21 cellular contexts compared by ENCODE assay signal in genomic region chr17:78991906-78992532, GRCh38. TPM values are rescaled to one million over a fixed set of nuclear protein-coding genes. Genes with fewer than 3 reads are reported as not detected.
A peak's percentile ranks its signal among the peaks of the same experiment; 100 is the strongest.
DNase-seq lines count a peak whose midpoint lies in the region; ATAC-seq and TF ChIP-seq lines count a peak whose summit lies in the region.
"Had no signal": no experiment of that assay in that cellular context is flagged by ENCODE, and none has a peak within 500 bp of the region (broad histone marks: within the 10 kb centered on the region; RNA-seq: fewer than 3 reads in every experiment).

No MANE protein-coding gene starts in this region.

- H3K9me3 ChIP-seq in spleen, result no peaks in the 10 kb centered on the region
- no peaks in the 10 kb centered on the region for H3K9me3 ChIP-seq in T-helper 17 cell (ENCODE audit: control insufficient read depth, low read length, poor library complexity, severe bottlenecking)
- H3K9me3 ChIP-seq in WERI-Rb-1 (ENCODE audit: severe bottlenecking), result no peaks in the 10 kb centered on the region
- H3K9me3 ChIP-seq: SJCRH30 had no signal

- no peak overlapping the region for H3K27ac Mint-ChIP-seq in T-helper 17 cell
- H3K27ac Mint-ChIP-seq: activated naive CD8-positive, alpha-beta T cell; activated T-helper 1 cell treated with anti-CD3 and anti-CD28 coated beads, Interleukin-12 subunit alpha, Interleukin-12 subunit beta, Interleukin-2, Interleukin-4 antibody, amounts not matched to agents 30 ng/mL and 10 ng/mL and 1 ng/mL, durations not matched to agents 14 hours and 24 hours and 36 hours had no signal

- no peak for TF ChIP-seq POLR2A in spleen (IDR thresholded peaks at IDR 0.05)

- 77 to 89% (median 83%) methylated on average over 21 to 22 of the region's 22 CpGs for WGBS in spleen, 5 donors

- ATAC-seq in left colon (no peak), T-helper 17 cell (no peak), GM21717 (IDR thresholded peaks at IDR 0.05; ENCODE audit: unreplicated experiment) (no peak)
- ATAC-seq: natural killer cell had no signal

- H3K4me1 Mint-ChIP-seq in T-helper 17 cell, result peaks cover 7% of the 10 kb centered on the region

- no peaks in the 10 kb centered on the region for H3K27me3 Mint-ChIP-seq in T-helper 17 cell
- H3K27me3 Mint-ChIP-seq: activated naive CD8-positive, alpha-beta T cell had no signal

- H3K27me3 ChIP-seq in spleen (replicated peaks in 1 of 7), result no peaks in the 10 kb centered on the region
- H3K27me3 ChIP-seq in WERI-Rb-1 (ENCODE audit: insufficient read depth, low read depth, severe bottlenecking), result no peaks in the 10 kb centered on the region
- H3K27me3 ChIP-seq: SJCRH30 had no signal

- H3K36me3 ChIP-seq in spleen (peaks cover 2 to 81% (median 68%) of the 10 kb centered on the region in 6 donors), WERI-Rb-1 (peaks cover 64% of the 10 kb centered on the region)

- TF ChIP-seq CTCF in GM20000 (IDR thresholded peaks at IDR 0.05; ENCODE audit: extremely low read depth, missing control alignments), result no peak
- no peak for TF ChIP-seq CTCF in spleen (IDR thresholded peaks at IDR 0.05 in 8 of 11, conservative IDR thresholded peaks at IDR 0.05 in 3 of 11)
- TF ChIP-seq CTCF in WERI-Rb-1 (IDR thresholded peaks at IDR 0.05; ENCODE audit: low read depth, low read length), result no peak

- H3K4me1 ChIP-seq in spleen, result peaks cover 10 to 86% (median 60%) of the 10 kb centered on the region in 6 donors

- H3K27ac ChIP-seq in spleen (peak overlapping the region in 7 of 8 donors; percentile 44 to 88 (median 81)), WERI-Rb-1 (no peak overlapping the region)
- H3K27ac ChIP-seq: SJCRH30 had no signal

- H3K4me3 ChIP-seq in spleen (no peak overlapping the region), WERI-Rb-1 (ENCODE audit: low read depth, low read length) (no peak overlapping the region)
- H3K4me3 ChIP-seq: SJCRH30 had no signal

- intact Hi-C loops in left colon (cut with DNase I, micrococcal nuclease) (no loop called here), spleen (cut with DNase I; ENCODE audit: low total_unique reads) (no loop called here)

- no peak overlapping the region for H3K4me3 Mint-ChIP-seq in T-helper 17 cell
- H3K4me3 Mint-ChIP-seq: activated naive CD8-positive, alpha-beta T cell; activated T-helper 1 cell treated with anti-CD3 and anti-CD28 coated beads, Interleukin-12 subunit alpha, Interleukin-12 subunit beta, Interleukin-2, Interleukin-4 antibody, amounts not matched to agents 30 ng/mL and 10 ng/mL and 1 ng/mL, durations not matched to agents 14 hours and 24 hours and 36 hours; natural killer cell had no signal

- peaks cover 3% of the 10 kb centered on the region for H3K36me3 Mint-ChIP-seq in T-helper 17 cell (ENCODE audit: low read depth)
- H3K36me3 Mint-ChIP-seq: activated naive CD8-positive, alpha-beta T cell; natural killer cell had no signal

- DNase-seq in activated naive CD4-positive, alpha-beta T cell treated with anti-CD3 and anti-CD28 coated beads, Interleukin-2, amount 50 U/mL, for 16 hours, result peak; percentile 3
- no peak for DNase-seq in activated naive CD4-positive, alpha-beta T cell treated with Interleukin-2 at 50 U/mL for 16 hours
- DNase-seq in GM20000 (ENCODE audit: low spot score) (peak; percentile 15), left colon (peak; percentile 2 to 21), spleen (peak; percentile 66), T-helper 17 cell (no peak), WERI-Rb-1 (no peak)
- DNase-seq: ACHN; C1 segment of cervical spinal cord; midbrain; natural killer cell; NCI-H1694; NCI-H2171 treated with DMSO at 0.1 percent for 48 hours; NCI-H524; SJCRH30; stimulated activated CD4-positive, alpha-beta T cell treated with anti-CD3 and anti-CD28 coated beads, Interleukin-1b, Interleukin-23, amount 100 ng/mL, for 48 hours; substantia nigra had no signal

RNA-seq across cellular contexts. Expression of gene LGALS3BP, which starts 12.3 kb away (rescaled TPM):
- total RNA-seq in left colon (100 to 1,000 TPM; 687 to 857 TPM), spleen (100 to 1,000 TPM in 5 of 7 donors, 10 to 100 TPM in 2; 85.7 to 188 (median 108) TPM), T-helper 17 cell (10 to 100 TPM; 31.7 to 45.2 TPM)
- 10 to 100 TPM; 33.6 to 58.7 (median 38.3) TPM for polyA plus RNA-seq in spleen

RNA-seq across cellular contexts. Expression of gene CANT1, which starts 17.5 kb away (rescaled TPM):
- 100 to 1,000 TPM; 302 to 322 TPM for total RNA-seq in left colon
- 10 to 100 TPM; 48.1 to 76.6 (median 61.2) TPM for total RNA-seq in spleen
- 10 to 100 TPM; 11.2 to 22.1 (median 12.3) TPM for polyA plus RNA-seq in spleen
- 10 to 100 TPM; 47.8 to 50.2 TPM for total RNA-seq in T-helper 17 cell

RNA-seq across cellular contexts. Expression of gene C1QTNF1, which starts 31.9 kb away (rescaled TPM):
- total RNA-seq in left colon (10 to 100 TPM; 14.6 to 16.7 TPM), spleen (100 to 1,000 TPM in 1 of 7 donors, 10 to 100 TPM in 6; 26.5 to 101 (median 69.9) TPM), T-helper 17 cell (under 1 TPM in 1 of 2 donors, not detected in 1; 0.13 TPM)
- polyA plus RNA-seq in spleen, result 10 to 100 TPM; 14.7 to 29.1 (median 25.3) TPM
- total RNA-seq: activated T-helper 1 cell treated with anti-CD3 and anti-CD28 coated beads, Interleukin-12 subunit alpha, Interleukin-12 subunit beta, Interleukin-2, Interleukin-4 antibody, amounts not matched to agents 30 ng/mL and 10 ng/mL and 1 ng/mL, durations not matched to agents 14 hours and 24 hours and 36 hours; T-helper 1 cell treated with Interleukin-12 subunit alpha and Interleukin-12 subunit beta and Interleukin-4 antibody, amounts not matched to agents 30 ng/mL and 1 ng/mL, for 36 hours had no signal

Comparison
In these comparisons a context has a peak if more than half of its experiments do, and no peak if none do; other contexts are left out.
1. DNase-seq: peak in activated naive CD4-positive, alpha-beta T cell treated with anti-CD3 and anti-CD28 coated beads, Interleukin-2, amount 50 U/mL, for 16 hours (single experiment), GM20000 (single experiment), left colon (2 of 2) and spleen (single experiment); none in activated naive CD4-positive, alpha-beta T cell treated with Interleukin-2 at 50 U/mL for 16 hours (single experiment), T-helper 17 cell (0 of 3) and WERI-Rb-1 (single experiment).
2. RNA of gene C1QTNF1, which starts 31.9 kb away (total RNA-seq): 26.5 to 101 TPM in spleen and 14.6 to 16.7 TPM in left colon; 0.13 TPM in T-helper 17 cell; every median in the first group is over 10 times any median in the second.